ENCODE assay signal across 1 cellular context in the genomic region with DNA sequence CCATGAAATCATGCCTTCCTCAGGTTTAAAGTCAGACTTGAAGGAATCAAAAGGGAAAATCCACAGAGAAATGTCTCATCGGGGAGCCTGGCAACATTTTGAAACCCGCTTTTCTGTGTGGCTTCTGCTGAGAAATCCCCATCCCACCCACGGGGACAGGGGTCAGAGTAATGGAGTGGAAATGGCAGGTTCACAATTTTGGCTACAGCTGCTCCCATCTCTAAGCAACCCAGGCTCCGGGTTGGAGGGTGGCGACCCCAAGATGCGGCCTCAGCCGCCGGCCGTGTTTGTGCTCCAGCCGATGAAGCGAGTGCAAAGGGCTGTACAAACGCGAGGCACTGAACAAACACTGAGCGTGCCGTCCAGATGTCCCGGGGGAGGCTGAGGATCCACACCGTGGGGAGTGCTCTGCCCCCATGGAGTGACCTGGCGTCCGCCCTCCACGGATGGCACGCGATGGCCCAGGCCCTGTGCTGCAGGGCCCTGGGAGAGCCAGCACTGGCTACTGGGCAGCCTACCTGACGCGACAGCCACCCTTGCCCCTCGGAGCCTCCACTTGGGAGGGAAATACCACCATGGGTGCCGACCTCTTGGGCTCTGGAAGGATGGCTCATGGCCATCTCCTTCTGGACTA.
A peak's percentile ranks its signal among the peaks of the same experiment; 100 is the strongest.
TF ChIP-seq lines count a peak whose summit lies in the region.

No MANE protein-coding gene starts in this region.

TF ChIP-seq in HepG2, 621 proteins besides CTCF, POLR2A, EP300 and RAD21 (continued from another document and continues in another):
- TF ChIP-seq, protein P1, sequence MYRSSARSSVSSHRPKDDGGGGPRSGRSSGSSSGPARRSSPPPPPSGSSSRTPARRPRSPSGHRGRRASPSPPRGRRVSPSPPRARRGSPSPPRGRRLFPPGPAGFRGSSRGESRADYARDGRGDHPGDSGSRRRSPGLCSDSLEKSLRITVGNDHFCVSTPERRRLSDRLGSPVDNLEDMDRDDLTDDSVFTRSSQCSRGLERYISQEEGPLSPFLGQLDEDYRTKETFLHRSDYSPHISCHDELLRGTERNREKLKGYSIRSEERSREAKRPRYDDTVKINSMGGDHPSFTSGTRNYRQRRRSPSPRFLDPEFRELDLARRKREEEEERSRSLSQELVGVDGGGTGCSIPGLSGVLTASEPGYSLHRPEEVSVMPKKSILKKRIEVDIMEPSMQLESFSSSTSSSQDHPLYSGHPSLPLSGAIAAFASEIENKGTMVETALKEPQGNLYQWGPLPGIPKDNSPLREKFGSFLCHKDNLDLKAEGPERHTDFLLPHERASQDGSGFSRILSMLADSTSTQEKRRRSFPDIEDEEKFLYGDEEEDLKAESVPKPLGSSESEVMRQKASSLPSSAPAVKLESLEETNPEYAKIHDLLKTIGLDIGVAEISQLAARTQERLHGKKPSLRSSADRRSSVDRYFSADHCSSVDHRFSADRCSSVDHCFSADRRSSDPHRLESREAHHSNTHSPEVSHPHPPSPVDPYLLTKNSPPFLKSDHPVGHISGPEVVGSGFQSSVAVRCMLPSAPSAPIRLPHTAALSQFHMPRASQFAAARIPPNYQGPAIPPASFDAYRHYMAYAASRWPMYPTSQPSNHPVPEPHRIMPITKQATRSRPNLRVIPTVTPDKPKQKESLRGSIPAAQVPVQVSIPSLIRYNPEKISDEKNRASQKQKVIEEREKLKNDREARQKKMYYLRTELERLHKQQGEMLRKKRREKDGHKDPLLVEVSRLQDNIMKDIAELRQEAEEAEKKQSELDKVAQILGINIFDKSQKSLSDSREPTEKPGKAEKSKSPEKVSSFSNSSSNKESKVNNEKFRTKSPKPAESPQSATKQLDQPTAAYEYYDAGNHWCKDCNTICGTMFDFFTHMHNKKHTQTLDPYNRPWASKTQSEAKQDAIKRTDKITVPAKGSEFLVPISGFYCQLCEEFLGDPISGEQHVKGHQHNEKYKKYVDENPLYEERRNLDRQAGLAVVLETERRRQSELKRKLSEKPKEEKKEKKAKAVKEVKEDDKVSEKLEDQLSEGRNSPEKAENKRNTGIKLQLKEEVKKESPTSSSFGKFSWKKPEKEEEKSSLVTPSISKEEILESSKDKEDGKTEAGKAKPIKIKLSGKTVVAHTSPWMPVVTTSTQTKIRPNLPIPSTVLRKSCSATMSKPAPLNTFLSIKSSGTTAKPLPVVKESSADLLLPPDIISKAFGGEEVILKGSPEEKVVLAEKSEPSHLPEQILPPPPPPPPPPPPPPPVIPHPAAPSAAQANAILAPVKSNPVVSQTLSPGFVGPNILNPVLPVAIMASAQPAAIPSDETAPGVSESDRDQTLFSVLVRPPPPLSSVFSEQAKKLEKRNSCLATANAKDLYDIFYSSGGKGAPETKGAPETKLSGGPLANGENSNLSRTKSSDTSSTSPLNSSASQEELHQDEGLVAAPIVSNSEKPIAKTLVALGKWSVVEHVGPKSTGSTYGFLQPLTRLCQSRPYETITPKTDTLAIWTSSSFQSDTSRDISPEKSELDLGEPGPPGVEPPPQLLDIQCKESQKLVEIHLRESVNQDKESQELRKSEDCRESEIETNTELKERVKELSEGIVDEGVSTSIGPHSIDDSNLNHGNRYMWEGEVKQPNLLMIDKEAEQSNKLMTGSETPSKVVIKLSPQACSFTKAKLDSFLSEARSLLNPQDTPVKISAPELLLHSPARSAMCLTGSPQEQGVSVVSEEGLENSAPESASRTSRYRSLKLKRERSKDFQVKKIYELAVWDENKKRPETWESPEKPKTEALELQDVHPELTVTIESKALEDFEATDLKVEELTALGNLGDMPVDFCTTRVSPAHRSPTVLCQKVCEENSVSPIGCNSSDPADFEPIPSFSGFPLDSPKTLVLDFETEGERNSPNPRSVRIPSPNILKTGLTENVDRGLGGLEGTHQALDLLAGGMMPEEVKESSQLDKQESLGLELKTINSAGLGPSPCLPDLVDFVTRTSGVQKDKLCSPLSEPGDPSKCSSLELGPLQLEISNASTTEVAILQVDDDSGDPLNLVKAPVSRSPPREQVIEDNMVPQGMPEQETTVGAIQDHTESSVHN (CRISPR knock-in tag; IDR thresholded peaks at IDR 0.05), result no peak
- TF ChIP-seq ZNF644 (CRISPR knock-in tag; IDR thresholded peaks at IDR 0.05; ENCODE audit: low read depth), result no peak
- TF ChIP-seq ZNF850 (CRISPR knock-in tag; conservative IDR thresholded peaks at IDR 0.05), result no peak
- TF ChIP-seq, protein P2, sequence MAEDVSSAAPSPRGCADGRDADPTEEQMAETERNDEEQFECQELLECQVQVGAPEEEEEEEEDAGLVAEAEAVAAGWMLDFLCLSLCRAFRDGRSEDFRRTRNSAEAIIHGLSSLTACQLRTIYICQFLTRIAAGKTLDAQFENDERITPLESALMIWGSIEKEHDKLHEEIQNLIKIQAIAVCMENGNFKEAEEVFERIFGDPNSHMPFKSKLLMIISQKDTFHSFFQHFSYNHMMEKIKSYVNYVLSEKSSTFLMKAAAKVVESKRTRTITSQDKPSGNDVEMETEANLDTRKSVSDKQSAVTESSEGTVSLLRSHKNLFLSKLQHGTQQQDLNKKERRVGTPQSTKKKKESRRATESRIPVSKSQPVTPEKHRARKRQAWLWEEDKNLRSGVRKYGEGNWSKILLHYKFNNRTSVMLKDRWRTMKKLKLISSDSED (CRISPR knock-in tag; IDR thresholded peaks at IDR 0.05), result no peak
- no peak for TF ChIP-seq AHR (CRISPR knock-in tag; IDR thresholded peaks at IDR 0.05)
- TF ChIP-seq, protein P3, sequence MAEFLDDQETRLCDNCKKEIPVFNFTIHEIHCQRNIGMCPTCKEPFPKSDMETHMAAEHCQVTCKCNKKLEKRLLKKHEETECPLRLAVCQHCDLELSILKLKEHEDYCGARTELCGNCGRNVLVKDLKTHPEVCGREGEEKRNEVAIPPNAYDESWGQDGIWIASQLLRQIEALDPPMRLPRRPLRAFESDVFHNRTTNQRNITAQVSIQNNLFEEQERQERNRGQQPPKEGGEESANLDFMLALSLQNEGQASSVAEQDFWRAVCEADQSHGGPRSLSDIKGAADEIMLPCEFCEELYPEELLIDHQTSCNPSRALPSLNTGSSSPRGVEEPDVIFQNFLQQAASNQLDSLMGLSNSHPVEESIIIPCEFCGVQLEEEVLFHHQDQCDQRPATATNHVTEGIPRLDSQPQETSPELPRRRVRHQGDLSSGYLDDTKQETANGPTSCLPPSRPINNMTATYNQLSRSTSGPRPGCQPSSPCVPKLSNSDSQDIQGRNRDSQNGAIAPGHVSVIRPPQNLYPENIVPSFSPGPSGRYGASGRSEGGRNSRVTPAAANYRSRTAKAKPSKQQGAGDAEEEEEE (CRISPR knock-in tag; IDR thresholded peaks at IDR 0.05; ENCODE audit: borderline replicate concordance), result no peak
- TF ChIP-seq, protein P4, sequence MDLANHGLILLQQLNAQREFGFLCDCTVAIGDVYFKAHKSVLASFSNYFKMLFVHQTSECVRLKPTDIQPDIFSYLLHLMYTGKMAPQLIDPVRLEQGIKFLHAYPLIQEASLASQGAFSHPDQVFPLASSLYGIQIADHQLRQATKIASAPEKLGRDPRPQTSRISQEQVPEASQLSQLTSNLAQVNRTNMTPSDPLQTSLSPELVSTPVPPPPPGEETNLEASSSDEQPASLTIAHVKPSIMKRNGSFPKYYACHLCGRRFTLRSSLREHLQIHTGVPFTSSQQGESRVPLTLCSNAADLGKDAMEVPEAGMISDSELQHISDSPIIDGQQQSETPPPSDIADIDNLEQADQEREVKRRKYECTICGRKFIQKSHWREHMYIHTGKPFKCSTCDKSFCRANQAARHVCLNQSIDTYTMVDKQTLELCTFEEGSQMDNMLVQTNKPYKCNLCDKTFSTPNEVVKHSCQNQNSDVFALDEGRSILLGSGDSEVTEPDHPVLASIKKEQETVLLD (CRISPR knock-in tag; IDR thresholded peaks at IDR 0.05; ENCODE audit: low read depth), result no peak
- TF ChIP-seq ZBTB3 (CRISPR knock-in tag; IDR thresholded peaks at IDR 0.05; ENCODE audit: borderline replicate concordance, low read depth), result no peak
- no peak for TF ChIP-seq TSC22D2 (CRISPR knock-in tag; IDR thresholded peaks at IDR 0.05; ENCODE audit: borderline replicate concordance)
- TF ChIP-seq, protein P5, sequence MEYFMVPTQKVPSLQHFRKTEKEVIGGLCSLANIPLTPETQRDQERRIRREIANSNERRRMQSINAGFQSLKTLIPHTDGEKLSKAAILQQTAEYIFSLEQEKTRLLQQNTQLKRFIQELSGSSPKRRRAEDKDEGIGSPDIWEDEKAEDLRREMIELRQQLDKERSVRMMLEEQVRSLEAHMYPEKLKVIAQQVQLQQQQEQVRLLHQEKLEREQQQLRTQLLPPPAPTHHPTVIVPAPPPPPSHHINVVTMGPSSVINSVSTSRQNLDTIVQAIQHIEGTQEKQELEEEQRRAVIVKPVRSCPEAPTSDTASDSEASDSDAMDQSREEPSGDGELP (IDR thresholded peaks at IDR 0.05; ENCODE audit: borderline replicate concordance, low read depth), result no peak; the same call in 1 of the 2 replicates
- peak; percentile 66; the same call in 1 of the 2 replicates for TF ChIP-seq FOXC1 (CRISPR knock-in tag; IDR thresholded peaks at IDR 0.05; ENCODE audit: borderline replicate concordance)
- TF ChIP-seq, protein P6, sequence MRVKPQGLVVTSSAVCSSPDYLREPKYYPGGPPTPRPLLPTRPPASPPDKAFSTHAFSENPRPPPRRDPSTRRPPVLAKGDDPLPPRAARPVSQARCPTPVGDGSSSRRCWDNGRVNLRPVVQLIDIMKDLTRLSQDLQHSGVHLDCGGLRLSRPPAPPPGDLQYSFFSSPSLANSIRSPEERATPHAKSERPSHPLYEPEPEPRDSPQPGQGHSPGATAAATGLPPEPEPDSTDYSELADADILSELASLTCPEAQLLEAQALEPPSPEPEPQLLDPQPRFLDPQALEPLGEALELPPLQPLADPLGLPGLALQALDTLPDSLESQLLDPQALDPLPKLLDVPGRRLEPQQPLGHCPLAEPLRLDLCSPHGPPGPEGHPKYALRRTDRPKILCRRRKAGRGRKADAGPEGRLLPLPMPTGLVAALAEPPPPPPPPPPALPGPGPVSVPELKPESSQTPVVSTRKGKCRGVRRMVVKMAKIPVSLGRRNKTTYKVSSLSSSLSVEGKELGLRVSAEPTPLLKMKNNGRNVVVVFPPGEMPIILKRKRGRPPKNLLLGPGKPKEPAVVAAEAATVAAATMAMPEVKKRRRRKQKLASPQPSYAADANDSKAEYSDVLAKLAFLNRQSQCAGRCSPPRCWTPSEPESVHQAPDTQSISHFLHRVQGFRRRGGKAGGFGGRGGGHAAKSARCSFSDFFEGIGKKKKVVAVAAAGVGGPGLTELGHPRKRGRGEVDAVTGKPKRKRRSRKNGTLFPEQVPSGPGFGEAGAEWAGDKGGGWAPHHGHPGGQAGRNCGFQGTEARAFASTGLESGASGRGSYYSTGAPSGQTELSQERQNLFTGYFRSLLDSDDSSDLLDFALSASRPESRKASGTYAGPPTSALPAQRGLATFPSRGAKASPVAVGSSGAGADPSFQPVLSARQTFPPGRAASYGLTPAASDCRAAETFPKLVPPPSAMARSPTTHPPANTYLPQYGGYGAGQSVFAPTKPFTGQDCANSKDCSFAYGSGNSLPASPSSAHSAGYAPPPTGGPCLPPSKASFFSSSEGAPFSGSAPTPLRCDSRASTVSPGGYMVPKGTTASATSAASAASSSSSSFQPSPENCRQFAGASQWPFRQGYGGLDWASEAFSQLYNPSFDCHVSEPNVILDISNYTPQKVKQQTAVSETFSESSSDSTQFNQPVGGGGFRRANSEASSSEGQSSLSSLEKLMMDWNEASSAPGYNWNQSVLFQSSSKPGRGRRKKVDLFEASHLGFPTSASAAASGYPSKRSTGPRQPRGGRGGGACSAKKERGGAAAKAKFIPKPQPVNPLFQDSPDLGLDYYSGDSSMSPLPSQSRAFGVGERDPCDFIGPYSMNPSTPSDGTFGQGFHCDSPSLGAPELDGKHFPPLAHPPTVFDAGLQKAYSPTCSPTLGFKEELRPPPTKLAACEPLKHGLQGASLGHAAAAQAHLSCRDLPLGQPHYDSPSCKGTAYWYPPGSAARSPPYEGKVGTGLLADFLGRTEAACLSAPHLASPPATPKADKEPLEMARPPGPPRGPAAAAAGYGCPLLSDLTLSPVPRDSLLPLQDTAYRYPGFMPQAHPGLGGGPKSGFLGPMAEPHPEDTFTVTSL (CRISPR knock-in tag; IDR thresholded peaks at IDR 0.05; ENCODE audit: borderline replicate concordance), result no peak
- no peak for TF ChIP-seq HMG20A (CRISPR knock-in tag; IDR thresholded peaks at IDR 0.05; ENCODE audit: borderline replicate concordance)
- no peak for TF ChIP-seq SP1 (IDR thresholded peaks at IDR 0.05)
- TF ChIP-seq SP1 (CRISPR knock-in tag; IDR thresholded peaks at IDR 0.05), result no peak
- no peak for TF ChIP-seq SMC3 (IDR thresholded peaks at IDR 0.05; ENCODE audit: low read length)
- TF ChIP-seq, protein P7, sequence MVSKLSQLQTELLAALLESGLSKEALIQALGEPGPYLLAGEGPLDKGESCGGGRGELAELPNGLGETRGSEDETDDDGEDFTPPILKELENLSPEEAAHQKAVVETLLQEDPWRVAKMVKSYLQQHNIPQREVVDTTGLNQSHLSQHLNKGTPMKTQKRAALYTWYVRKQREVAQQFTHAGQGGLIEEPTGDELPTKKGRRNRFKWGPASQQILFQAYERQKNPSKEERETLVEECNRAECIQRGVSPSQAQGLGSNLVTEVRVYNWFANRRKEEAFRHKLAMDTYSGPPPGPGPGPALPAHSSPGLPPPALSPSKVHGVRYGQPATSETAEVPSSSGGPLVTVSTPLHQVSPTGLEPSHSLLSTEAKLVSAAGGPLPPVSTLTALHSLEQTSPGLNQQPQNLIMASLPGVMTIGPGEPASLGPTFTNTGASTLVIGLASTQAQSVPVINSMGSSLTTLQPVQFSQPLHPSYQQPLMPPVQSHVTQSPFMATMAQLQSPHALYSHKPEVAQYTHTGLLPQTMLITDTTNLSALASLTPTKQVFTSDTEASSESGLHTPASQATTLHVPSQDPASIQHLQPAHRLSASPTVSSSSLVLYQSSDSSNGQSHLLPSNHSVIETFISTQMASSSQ (IDR thresholded peaks at IDR 0.05; ENCODE audit: low read depth), result no peak
- TF ChIP-seq, protein P7 (CRISPR knock-in tag; IDR thresholded peaks at IDR 0.05; ENCODE audit: borderline replicate concordance), result no peak
- no peak for TF ChIP-seq THAP11 (CRISPR knock-in tag; IDR thresholded peaks at IDR 0.05)
- peak; percentile 54; the same call in 1 of the 2 replicates for TF ChIP-seq ZMYM3 (CRISPR knock-in tag; IDR thresholded peaks at IDR 0.05)
- TF ChIP-seq RBM39 (IDR thresholded peaks at IDR 0.05; ENCODE audit: low read depth, low read length, poor library complexity, severe bottlenecking), result no peak
- TF ChIP-seq PRMT3 (CRISPR knock-in tag; IDR thresholded peaks at IDR 0.05; ENCODE audit: borderline replicate concordance, low read depth), result no peak
- no peak for TF ChIP-seq NR3C1 (CRISPR knock-in tag; IDR thresholded peaks at IDR 0.05)
- TF ChIP-seq, protein P8, sequence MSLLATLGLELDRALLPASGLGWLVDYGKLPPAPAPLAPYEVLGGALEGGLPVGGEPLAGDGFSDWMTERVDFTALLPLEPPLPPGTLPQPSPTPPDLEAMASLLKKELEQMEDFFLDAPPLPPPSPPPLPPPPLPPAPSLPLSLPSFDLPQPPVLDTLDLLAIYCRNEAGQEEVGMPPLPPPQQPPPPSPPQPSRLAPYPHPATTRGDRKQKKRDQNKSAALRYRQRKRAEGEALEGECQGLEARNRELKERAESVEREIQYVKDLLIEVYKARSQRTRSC (CRISPR knock-in tag; IDR thresholded peaks at IDR 0.05; ENCODE audit: low read depth), result no peak
- TF ChIP-seq NR2F1 (CRISPR knock-in tag; IDR thresholded peaks at IDR 0.05), result no peak
